ENCODE assay signal across 1 cellular context in the genomic region with DNA sequence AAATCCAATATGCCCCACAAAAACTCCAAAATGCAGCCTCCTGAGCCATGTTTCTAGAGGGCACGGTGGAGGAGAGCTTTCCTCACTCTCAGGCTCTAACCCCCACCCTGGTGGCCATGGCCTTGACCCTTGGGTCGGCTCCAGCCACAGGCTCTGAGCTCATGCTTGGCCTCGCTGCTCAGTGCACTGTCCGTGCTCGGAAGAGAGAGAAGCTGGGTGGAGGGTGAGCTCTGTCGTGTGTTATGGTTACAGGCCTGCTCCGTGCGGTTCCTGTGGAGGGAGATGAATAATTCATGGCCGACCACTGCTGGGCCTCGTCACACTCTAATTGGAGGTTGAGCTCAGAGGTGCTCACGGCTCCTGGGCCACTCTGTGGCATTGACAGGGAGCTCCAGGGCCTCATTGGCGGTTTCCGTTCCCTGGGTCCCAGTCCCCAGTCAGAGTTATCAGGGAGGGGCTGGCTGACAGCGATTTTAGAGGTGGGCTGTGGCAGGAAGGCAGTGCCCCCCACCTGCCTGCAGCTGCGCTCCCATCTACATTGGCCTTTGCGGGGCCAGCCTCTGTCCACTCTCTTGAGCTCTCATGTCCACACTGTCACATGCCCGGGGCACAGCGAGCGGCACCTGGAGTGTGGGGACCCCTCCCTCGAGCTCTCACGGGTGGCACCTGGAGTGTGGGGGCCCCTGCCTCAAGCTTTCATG.
A peak's percentile ranks its signal among the peaks of the same experiment; 100 is the strongest.
TF ChIP-seq lines count a peak whose summit lies in the region.

No MANE protein-coding gene starts in this region.

TF ChIP-seq in HepG2, 621 proteins besides CTCF, POLR2A, EP300 and RAD21 (continued from another document):
- TF ChIP-seq, protein P1, sequence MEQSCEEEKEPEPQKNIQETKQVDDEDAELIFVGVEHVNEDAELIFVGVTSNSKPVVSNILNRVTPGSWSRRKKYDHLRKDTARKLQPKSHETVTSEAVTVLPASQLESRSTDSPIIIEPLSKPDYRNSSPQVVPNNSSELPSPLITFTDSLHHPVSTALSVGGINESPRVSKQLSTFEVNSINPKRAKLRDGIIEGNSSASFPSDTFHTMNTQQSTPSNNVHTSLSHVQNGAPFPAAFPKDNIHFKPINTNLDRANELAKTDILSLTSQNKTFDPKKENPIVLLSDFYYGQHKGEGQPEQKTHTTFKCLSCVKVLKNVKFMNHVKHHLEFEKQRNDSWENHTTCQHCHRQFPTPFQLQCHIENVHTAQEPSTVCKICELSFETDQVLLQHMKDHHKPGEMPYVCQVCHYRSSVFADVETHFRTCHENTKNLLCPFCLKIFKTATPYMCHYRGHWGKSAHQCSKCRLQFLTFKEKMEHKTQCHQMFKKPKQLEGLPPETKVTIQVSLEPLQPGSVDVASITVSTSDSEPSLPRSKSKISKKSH (CRISPR knock-in tag; IDR thresholded peaks at IDR 0.05; ENCODE audit: borderline replicate concordance) = peak; percentile 59; the same call in 1 of the 2 replicates
- TF ChIP-seq, protein P2, sequence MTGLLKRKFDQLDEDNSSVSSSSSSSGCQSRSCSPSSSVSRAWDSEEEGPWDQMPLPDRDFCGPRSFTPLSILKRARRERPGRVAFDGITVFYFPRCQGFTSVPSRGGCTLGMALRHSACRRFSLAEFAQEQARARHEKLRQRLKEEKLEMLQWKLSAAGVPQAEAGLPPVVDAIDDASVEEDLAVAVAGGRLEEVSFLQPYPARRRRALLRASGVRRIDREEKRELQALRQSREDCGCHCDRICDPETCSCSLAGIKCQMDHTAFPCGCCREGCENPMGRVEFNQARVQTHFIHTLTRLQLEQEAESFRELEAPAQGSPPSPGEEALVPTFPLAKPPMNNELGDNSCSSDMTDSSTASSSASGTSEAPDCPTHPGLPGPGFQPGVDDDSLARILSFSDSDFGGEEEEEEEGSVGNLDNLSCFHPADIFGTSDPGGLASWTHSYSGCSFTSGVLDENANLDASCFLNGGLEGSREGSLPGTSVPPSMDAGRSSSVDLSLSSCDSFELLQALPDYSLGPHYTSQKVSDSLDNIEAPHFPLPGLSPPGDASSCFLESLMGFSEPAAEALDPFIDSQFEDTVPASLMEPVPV (CRISPR knock-in tag; IDR thresholded peaks at IDR 0.05) = no peak
- peak; percentile 54; the same call in 1 of the 2 replicates for TF ChIP-seq PITX1 (CRISPR knock-in tag; IDR thresholded peaks at IDR 0.05)
- peak; percentile 80 for TF ChIP-seq HNF4A (CRISPR knock-in tag; IDR thresholded peaks at IDR 0.05)
- no peak for TF ChIP-seq FOXJ3 (CRISPR knock-in tag; IDR thresholded peaks at IDR 0.05; ENCODE audit: borderline replicate concordance)
- TF ChIP-seq, protein P3, sequence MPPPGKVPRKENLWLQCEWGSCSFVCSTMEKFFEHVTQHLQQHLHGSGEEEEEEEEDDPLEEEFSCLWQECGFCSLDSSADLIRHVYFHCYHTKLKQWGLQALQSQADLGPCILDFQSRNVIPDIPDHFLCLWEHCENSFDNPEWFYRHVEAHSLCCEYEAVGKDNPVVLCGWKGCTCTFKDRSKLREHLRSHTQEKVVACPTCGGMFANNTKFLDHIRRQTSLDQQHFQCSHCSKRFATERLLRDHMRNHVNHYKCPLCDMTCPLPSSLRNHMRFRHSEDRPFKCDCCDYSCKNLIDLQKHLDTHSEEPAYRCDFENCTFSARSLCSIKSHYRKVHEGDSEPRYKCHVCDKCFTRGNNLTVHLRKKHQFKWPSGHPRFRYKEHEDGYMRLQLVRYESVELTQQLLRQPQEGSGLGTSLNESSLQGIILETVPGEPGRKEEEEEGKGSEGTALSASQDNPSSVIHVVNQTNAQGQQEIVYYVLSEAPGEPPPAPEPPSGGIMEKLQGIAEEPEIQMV (CRISPR knock-in tag; IDR thresholded peaks at IDR 0.05; ENCODE audit: low read depth) = no peak
- peak; percentile 81; the same call in 1 of the 2 replicates for TF ChIP-seq ZNF441 (CRISPR knock-in tag; IDR thresholded peaks at IDR 0.05; ENCODE audit: borderline replicate concordance)
- TF ChIP-seq RNF2 (conservative IDR thresholded peaks at IDR 0.05; ENCODE audit: low read depth) = 0 out of 2 replicates have a peak, but pooled peaks have one; percentile 27
- no peak for TF ChIP-seq ZNF256 (CRISPR knock-in tag; conservative IDR thresholded peaks at IDR 0.05)
- TF ChIP-seq DMAP1 (CRISPR knock-in tag; IDR thresholded peaks at IDR 0.05) = 0 out of 2 replicates have a peak, but pooled peaks have one; percentile 43
- 0 out of 2 replicates have a peak, but pooled peaks have one; percentile 29 for TF ChIP-seq ZNF746 (CRISPR knock-in tag; IDR thresholded peaks at IDR 0.05)
- TF ChIP-seq IRF2 (CRISPR knock-in tag; IDR thresholded peaks at IDR 0.05) = peak; percentile 50; the same call in 1 of the 2 replicates
- TF ChIP-seq, protein P4, sequence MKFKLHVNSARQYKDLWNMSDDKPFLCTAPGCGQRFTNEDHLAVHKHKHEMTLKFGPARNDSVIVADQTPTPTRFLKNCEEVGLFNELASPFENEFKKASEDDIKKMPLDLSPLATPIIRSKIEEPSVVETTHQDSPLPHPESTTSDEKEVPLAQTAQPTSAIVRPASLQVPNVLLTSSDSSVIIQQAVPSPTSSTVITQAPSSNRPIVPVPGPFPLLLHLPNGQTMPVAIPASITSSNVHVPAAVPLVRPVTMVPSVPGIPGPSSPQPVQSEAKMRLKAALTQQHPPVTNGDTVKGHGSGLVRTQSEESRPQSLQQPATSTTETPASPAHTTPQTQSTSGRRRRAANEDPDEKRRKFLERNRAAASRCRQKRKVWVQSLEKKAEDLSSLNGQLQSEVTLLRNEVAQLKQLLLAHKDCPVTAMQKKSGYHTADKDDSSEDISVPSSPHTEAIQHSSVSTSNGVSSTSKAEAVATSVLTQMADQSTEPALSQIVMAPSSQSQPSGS (CRISPR knock-in tag; IDR thresholded peaks at IDR 0.05) = peak; percentile 61; the same call in 1 of the 2 replicates
- TF ChIP-seq, protein P5, sequence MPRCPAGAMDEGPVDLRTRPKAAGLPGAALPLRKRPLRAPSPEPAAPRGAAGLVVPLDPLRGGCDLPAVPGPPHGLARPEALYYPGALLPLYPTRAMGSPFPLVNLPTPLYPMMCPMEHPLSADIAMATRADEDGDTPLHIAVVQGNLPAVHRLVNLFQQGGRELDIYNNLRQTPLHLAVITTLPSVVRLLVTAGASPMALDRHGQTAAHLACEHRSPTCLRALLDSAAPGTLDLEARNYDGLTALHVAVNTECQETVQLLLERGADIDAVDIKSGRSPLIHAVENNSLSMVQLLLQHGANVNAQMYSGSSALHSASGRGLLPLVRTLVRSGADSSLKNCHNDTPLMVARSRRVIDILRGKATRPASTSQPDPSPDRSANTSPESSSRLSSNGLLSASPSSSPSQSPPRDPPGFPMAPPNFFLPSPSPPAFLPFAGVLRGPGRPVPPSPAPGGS (CRISPR knock-in tag; IDR thresholded peaks at IDR 0.05) = no peak
- TF ChIP-seq ZFP90 (CRISPR knock-in tag; IDR thresholded peaks at IDR 0.05; ENCODE audit: borderline replicate concordance) = no peak
- TF ChIP-seq, protein P6, sequence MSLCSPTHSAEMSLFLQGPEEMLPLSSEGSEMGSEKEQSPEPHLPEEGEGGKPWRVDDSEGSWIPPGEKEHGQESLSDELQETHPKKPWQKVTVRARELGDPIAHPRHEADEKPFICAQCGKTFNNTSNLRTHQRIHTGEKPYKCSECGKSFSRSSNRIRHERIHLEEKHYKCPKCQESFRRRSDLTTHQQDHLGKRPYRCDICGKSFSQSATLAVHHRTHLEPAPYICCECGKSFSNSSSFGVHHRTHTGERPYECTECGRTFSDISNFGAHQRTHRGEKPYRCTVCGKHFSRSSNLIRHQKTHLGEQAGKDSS (CRISPR knock-in tag; IDR thresholded peaks at IDR 0.05; ENCODE audit: borderline replicate concordance, low read depth) = peak; percentile 95; the same call in 1 of the 2 replicates
- peak; percentile 69 for TF ChIP-seq HDAC2 (CRISPR knock-in tag; IDR thresholded peaks at IDR 0.05)
- TF ChIP-seq ZNF446 (CRISPR knock-in tag; IDR thresholded peaks at IDR 0.05) = no peak
- TF ChIP-seq JDP2 (CRISPR knock-in tag; IDR thresholded peaks at IDR 0.05; ENCODE audit: borderline replicate concordance) = no peak
